8 cellular contexts compared by ENCODE assay signal in genomic region chr4:78691971-78692814, GRCh38.
DNase-seq lines count a peak whose midpoint lies in the region; ATAC-seq, FAIRE-seq and TF ChIP-seq lines count a peak whose summit lies in the region.

No MANE protein-coding gene starts in this region.

- in situ Hi-C loops in ACHN (cut with HindIII; ENCODE audit: low pct_ligation_motif_present, low pct_unique_long_range_greater_than_20kb, low sequenced_read_pairs): no loop called here

- H3K27me3 Mint-ChIP-seq in T-helper 17 cell (peaks cover 9% of the 10 kb centered on the region), memory B cell (no peaks in the 10 kb centered on the region)

- no peaks in the 10 kb centered on the region for H3K36me3 Mint-ChIP-seq in T-helper 17 cell (ENCODE audit: low read depth)
- H3K36me3 Mint-ChIP-seq in memory B cell: no peaks in the 10 kb centered on the region

- FAIRE-seq in D721Med (lab: Jason Lieb, UNC): no peak

- H3K9me3 Mint-ChIP-seq in memory B cell: no peaks in the 10 kb centered on the region

- no peak overlapping the region for H3K4me3 Mint-ChIP-seq in T-helper 17 cell
- no peak overlapping the region for H3K4me3 Mint-ChIP-seq in memory B cell

- peak overlapping the region; percentile 45 for H3K27ac Mint-ChIP-seq in T-helper 17 cell
- H3K27ac Mint-ChIP-seq in memory B cell: peak overlapping the region; percentile 83

- no peak for TF ChIP-seq CTCF in D721Med (IDR thresholded peaks at IDR 0.05; ENCODE audit: insufficient read depth, missing control alignments)

- ATAC-seq in GM18511 (IDR thresholded peaks at IDR 0.05; ENCODE audit: unreplicated experiment) (peak; percentile 88), HG02885 (IDR thresholded peaks at IDR 0.05; ENCODE audit: poor library complexity, unreplicated experiment) (peak; percentile 88), T-helper 17 cell (peak; percentile 45), memory B cell (ENCODE audit: low read depth) (peak; percentile 99)

- DNase-seq in T-helper 17 cell (no peak), memory B cell (ENCODE audit: low spot score in 2 of 2) (peak in 1 of 2 donors; percentile 28), DMS79 (lab: John Stamatoyannopoulos, UW) (no peak), D721Med (ENCODE audit: insufficient read length, low spot score) (no peak), ACHN (no peak), T1000 (lab: John Stamatoyannopoulos, UW) (no peak)

- H3K4me1 Mint-ChIP-seq in T-helper 17 cell (peaks cover 4% of the 10 kb centered on the region), memory B cell (peaks cover 16% of the 10 kb centered on the region)

- no peaks in the 10 kb centered on the region for H3K9me3 ChIP-seq in T-helper 17 cell (ENCODE audit: control insufficient read depth, low read length, poor library complexity, severe bottlenecking)

Comparison
In these comparisons a context has a peak if more than half of its experiments do, and no peak if none do; other contexts are left out.
1. ATAC-seq: peak in every context shown above with its lines; median percentile 99 in memory B cell; 88 in GM18511; 88 in HG02885; 45 in T-helper 17 cell.